9 cellular contexts compared by ENCODE assay signal in genomic region chr13:50366488-50367174, GRCh38.
DNase-seq lines count a peak whose midpoint lies in the region; ATAC-seq lines count a peak whose summit lies in the region.
"Had no signal": no experiment of that assay in that cellular context is flagged by ENCODE, and none has a peak within 500 bp of the region (broad histone marks: within the 10 kb centered on the region; RNA-seq: fewer than 3 reads in every experiment).

No MANE protein-coding gene starts in this region.

- in situ Hi-C loops in G401 (cut with HindIII; ENCODE audit: low sequenced_read_pairs): no loop called here

- no peaks in the 10 kb centered on the region for H3K36me3 Mint-ChIP-seq in naive thymus-derived CD8-positive, alpha-beta T cell
- H3K36me3 Mint-ChIP-seq: naive B cell had no signal

- peaks cover 0 to 30% (median 3%) of the 10 kb centered on the region in 4 donors for H3K4me1 Mint-ChIP-seq in naive thymus-derived CD8-positive, alpha-beta T cell

- peaks cover 10 to 23% (median 13%) of the 10 kb centered on the region in 5 donors for H3K27me3 Mint-ChIP-seq in naive thymus-derived CD8-positive, alpha-beta T cell
- H3K27me3 Mint-ChIP-seq: naive B cell had no signal

- POLR2A ChIA-PET in naive thymus-derived CD8-positive, alpha-beta T cell (lab: Charles Lee): no interaction called here

- peaks cover 0 to 2% (median 0%) of the 10 kb centered on the region in 9 donors for H3K9me3 Mint-ChIP-seq in naive thymus-derived CD8-positive, alpha-beta T cell

- H3K4me3 Mint-ChIP-seq in naive thymus-derived CD8-positive, alpha-beta T cell: peak overlapping the region in 2 of 10 donors; percentile 1 to 75

- DNase-seq in stimulated activated CD4-positive, alpha-beta T cell treated with anti-CD3 and anti-CD28 coated beads, Interleukin-12 subunit alpha, Interleukin-12 subunit beta, amount 100 ng/mL, for 48 hours (ENCODE audit: low read depth in 2 of 3, low spot score in 1 of 3): peak in 2 of 3 donors; percentile 33 to 50
- DNase-seq in stimulated activated CD4-positive, alpha-beta T cell treated with anti-CD3 and anti-CD28 coated beads, Interleukin-2, amount 100 ng/mL, for 48 hours: no peak
- DNase-seq in NCI-H2227 treated with DMSO at 0.1 percent for 48 hours (lab: John Stamatoyannopoulos, UW) (peak; percentile 24), left lobe of liver (ENCODE audit: low spot score) (no peak), globus pallidus (ENCODE audit: low spot score) (no peak), G401 (ENCODE audit: low spot score) (no peak)
- no peak for DNase-seq in naive thymus-derived CD8-positive, alpha-beta T cell
- DNase-seq: naive B cell had no signal

- H3K27ac Mint-ChIP-seq in naive thymus-derived CD8-positive, alpha-beta T cell: peak overlapping the region in 3 of 10 donors; percentile 63 to 90 (median 87)

- ATAC-seq in HG02943 (IDR thresholded peaks at IDR 0.05; ENCODE audit: low read depth, unreplicated experiment) (peak; percentile 51), left lobe of liver (peak; percentile 5)
- ATAC-seq in naive thymus-derived CD8-positive, alpha-beta T cell: no peak

Comparison
In these comparisons a context has a peak if more than half of its experiments do, and no peak if none do; other contexts are left out.
1. DNase-seq: peak in stimulated activated CD4-positive, alpha-beta T cell treated with anti-CD3 and anti-CD28 coated beads, Interleukin-12 subunit alpha, Interleukin-12 subunit beta, amount 100 ng/mL, for 48 hours (2 of 3) and NCI-H2227 treated with DMSO at 0.1 percent for 48 hours (single experiment); none in stimulated activated CD4-positive, alpha-beta T cell treated with anti-CD3 and anti-CD28 coated beads, Interleukin-2, amount 100 ng/mL, for 48 hours (0 of 2), left lobe of liver (single experiment), globus pallidus (single experiment), naive thymus-derived CD8-positive, alpha-beta T cell (0 of 10) and G401 (single experiment).
2. ATAC-seq: peak in HG02943 (single experiment) and left lobe of liver (single experiment); none in naive thymus-derived CD8-positive, alpha-beta T cell (0 of 2).